ENCODE assay signal across 8 cellular contexts in the genomic region with DNA sequence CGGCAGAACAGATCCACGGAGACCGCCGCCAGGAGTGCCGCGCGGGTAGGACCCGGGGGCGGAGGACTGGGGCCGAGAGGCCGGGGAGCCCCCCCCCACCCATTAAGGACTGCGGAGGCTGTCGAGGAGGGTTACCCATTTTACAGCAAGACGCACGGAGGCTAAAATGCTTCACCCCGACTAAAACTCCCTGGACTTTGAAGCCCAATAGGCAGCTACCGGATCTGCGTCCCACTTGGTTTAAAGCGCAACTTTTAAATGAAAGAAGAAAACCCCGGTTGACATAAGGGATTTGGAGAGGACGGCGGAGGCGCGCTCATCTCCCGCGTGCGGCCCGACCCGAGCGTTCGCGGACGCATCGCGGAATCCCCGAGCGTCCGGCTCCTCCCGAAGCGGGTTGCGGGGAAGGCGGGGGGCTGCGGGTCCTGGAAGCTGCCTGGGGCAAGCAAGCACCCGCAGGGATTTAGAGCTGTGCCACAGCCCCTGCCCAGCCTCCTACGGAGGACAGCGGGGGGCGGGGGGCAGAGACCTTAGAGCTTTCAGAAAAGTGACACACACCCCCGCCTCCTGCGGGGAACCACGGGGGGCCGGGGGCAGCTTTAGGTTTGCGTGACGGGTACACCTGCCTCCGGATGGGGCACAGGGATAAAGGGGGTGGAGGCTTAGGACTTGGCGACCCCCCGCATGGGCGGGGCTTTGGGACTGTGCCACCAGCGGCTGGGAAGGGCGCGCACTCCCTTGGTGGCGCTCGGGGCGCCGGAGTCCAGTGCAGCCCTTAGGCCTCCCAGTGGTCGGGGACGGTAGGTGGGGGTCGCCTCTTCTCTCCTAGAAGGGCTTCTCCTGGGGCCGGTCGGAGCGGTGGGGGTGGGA. TPM values are rescaled to one million over a fixed set of nuclear protein-coding genes. Genes with fewer than 3 reads are reported as not detected.
DNase-seq lines count a peak whose midpoint lies in the region; ATAC-seq, FAIRE-seq and TF ChIP-seq lines count a peak whose summit lies in the region.

No MANE protein-coding gene starts in this region.

- in situ Hi-C loops in GM13977 (cut with MboI; ENCODE audit: low pct_unique_long_range_greater_than_20kb, low sequenced_read_pairs, unreplicated experiment), result no loop called here

- 1% methylated on average over 21 of the region's 70 CpGs; no CpG with 5 or more reads in 1 of the 2 donors for WGBS in gastroesophageal sphincter (ENCODE audit: low coverage in 1 of 2), 2 donors

- peak overlapping the region; percentile 38 to 53 for H3K4me3 ChIP-seq in gastroesophageal sphincter

- ATAC-seq in gastroesophageal sphincter, result peak; percentile 1
- no peak for ATAC-seq in GM18502 (IDR thresholded peaks at IDR 0.05; ENCODE audit: poor library complexity, unreplicated experiment)
- ATAC-seq in GM18520 (IDR thresholded peaks at IDR 0.05; ENCODE audit: unreplicated experiment), result no peak
- ATAC-seq in HG02938 (IDR thresholded peaks at IDR 0.05; ENCODE audit: unreplicated experiment), result no peak

- no peak for TF ChIP-seq EP300 in gastroesophageal sphincter (IDR thresholded peaks at IDR 0.05)

- peaks cover 0 to 35% (median 11%) of the 10 kb centered on the region in 3 donors for H3K4me1 ChIP-seq in gastroesophageal sphincter

- peaks cover 62% of the 10 kb centered on the region for H3K27me3 ChIP-seq in gastroesophageal sphincter

- TF ChIP-seq POLR2A in gastroesophageal sphincter (IDR thresholded peaks at IDR 0.05) (no peak), H54 (IDR thresholded peaks at IDR 0.05; ENCODE audit: low read depth, low read length) (no peak)

- no peak for FAIRE-seq in H54 (lab: Jason Lieb, UNC)

- H3K27ac ChIP-seq in gastroesophageal sphincter, result peak overlapping the region in 2 of 4 donors; percentile 7 to 24

- no peaks in the 10 kb centered on the region for H3K9me3 ChIP-seq in gastroesophageal sphincter

- DNase-seq in GM13977 (ENCODE audit: low spot score) (peak; percentile 66), RPMI7951 (ENCODE audit: low read depth) (peak; percentile 45), retina (peak; percentile 68), H54 (ENCODE audit: insufficient read length, low spot score) (no peak)

- no peaks in the 10 kb centered on the region for H3K36me3 ChIP-seq in gastroesophageal sphincter

- TF ChIP-seq CTCF in GM13977 (IDR thresholded peaks at IDR 0.05; ENCODE audit: extremely low read depth, insufficient read depth, missing control alignments) (no peak), gastroesophageal sphincter (IDR thresholded peaks at IDR 0.05) (peak in 1 of 4 experiments; percentile 6)

RNA-seq across cellular contexts. Expression of a gene that starts 0.8 kb away (rescaled TPM):
- total RNA-seq in RPMI7951 (2014; rRNA removed; shearing (Covaris generic)), result 2.1 and 3.0 TPM in 2 replicates
- 1 to 10 TPM; 1.7 to 4.8 (median 4.3) TPM for total RNA-seq in gastroesophageal sphincter
